ENCODE assay signal across 2 cellular contexts in the genomic region with DNA sequence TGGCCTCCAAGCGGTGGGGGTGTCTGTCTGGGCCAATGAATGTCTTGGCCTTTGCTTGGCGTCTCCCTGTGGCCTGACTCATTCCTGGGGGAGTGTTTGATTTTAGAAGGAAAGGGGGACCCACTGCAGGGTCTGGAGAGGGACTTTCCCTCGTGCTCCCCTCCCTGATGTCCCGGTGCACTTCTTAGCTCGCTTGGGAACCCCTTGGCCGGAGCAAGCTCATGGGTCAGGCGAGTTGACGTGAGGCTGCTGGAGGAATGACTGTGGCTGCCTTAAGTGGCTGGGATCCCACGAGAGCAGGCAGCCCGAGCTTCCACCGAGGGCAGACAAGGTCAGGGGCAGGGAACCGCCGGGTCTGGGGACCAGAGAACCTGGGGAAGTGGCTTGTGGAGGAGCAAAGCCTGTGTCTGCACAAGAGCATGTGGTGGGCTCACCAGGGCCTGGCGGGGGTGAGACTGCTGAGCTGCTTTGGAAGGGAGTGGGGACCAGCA.
TF ChIP-seq lines count a peak whose summit lies in the region.

No MANE protein-coding gene starts in this region.

TF ChIP-seq in SK-N-SH, 30 proteins besides CTCF, POLR2A, EP300 and RAD21 (continued from another document):
- TF ChIP-seq USF1 (IDR thresholded peaks at IDR 0.05; ENCODE audit: borderline replicate concordance, low read depth) (no peak), JUND (IDR thresholded peaks at IDR 0.05) (no peak), NFIC (IDR thresholded peaks at IDR 0.05; ENCODE audit: borderline replicate concordance) (no peak), POLR2AphosphoS5 (IDR thresholded peaks at IDR 0.05; ENCODE audit: low read depth, low read length) (no peak), PBX3 (IDR thresholded peaks at IDR 0.05) (no peak), TEAD4 (IDR thresholded peaks at IDR 0.05; ENCODE audit: borderline replicate concordance, insufficient read depth) (no peak), RFX5 (IDR thresholded peaks at IDR 0.05; ENCODE audit: low read length) (no peak), FOSL2 (IDR thresholded peaks at IDR 0.05; ENCODE audit: borderline replicate concordance, low read depth) (no peak), EZH2phosphoT487 (IDR thresholded peaks at IDR 0.05; ENCODE audit: borderline replicate concordance, low read depth) (no peak), MAX (IDR thresholded peaks at IDR 0.05; ENCODE audit: low read depth) (no peak), GATA2 (CRISPR knock-in tag; IDR thresholded peaks at IDR 0.05) (no peak), TCF12 (IDR thresholded peaks at IDR 0.05) (no peak), ZBTB33 (IDR thresholded peaks at IDR 0.05; ENCODE audit: borderline replicate concordance, low read depth) (no peak), MXI1 (IDR thresholded peaks at IDR 0.05; ENCODE audit: low read depth, low read length) (no peak), ELF1 (IDR thresholded peaks at IDR 0.05) (no peak), GABPA (IDR thresholded peaks at IDR 0.05; ENCODE audit: low read depth) (no peak), FOXJ3 (CRISPR knock-in tag; IDR thresholded peaks at IDR 0.05) (no peak), FOXM1 (IDR thresholded peaks at IDR 0.05; ENCODE audit: low read depth) (no peak)
- TF ChIP-seq, protein P1, sequence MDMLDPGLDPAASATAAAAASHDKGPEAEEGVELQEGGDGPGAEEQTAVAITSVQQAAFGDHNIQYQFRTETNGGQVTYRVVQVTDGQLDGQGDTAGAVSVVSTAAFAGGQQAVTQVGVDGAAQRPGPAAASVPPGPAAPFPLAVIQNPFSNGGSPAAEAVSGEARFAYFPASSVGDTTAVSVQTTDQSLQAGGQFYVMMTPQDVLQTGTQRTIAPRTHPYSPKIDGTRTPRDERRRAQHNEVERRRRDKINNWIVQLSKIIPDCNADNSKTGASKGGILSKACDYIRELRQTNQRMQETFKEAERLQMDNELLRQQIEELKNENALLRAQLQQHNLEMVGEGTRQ (IDR thresholded peaks at IDR 0.05; ENCODE audit: borderline replicate concordance, low read depth, low read length) = no peak

TF ChIP-seq in SK-N-SH treated with all-trans-retinoic acid at 6 μM for 48 hours, 23 proteins besides CTCF, POLR2A, EP300 and RAD21 (continued from another document):
- TF ChIP-seq, protein P2, sequence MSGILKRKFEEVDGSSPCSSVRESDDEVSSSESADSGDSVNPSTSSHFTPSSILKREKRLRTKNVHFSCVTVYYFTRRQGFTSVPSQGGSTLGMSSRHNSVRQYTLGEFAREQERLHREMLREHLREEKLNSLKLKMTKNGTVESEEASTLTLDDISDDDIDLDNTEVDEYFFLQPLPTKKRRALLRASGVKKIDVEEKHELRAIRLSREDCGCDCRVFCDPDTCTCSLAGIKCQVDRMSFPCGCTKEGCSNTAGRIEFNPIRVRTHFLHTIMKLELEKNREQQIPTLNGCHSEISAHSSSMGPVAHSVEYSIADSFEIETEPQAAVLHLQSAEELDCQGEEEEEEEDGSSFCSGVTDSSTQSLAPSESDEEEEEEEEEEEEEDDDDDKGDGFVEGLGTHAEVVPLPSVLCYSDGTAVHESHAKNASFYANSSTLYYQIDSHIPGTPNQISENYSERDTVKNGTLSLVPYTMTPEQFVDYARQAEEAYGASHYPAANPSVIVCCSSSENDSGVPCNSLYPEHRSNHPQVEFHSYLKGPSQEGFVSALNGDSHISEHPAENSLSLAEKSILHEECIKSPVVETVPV (CRISPR knock-in tag; IDR thresholded peaks at IDR 0.05) = no peak
- TF ChIP-seq ZNF8 (CRISPR knock-in tag; IDR thresholded peaks at IDR 0.05) = no peak
- TF ChIP-seq, protein P3, sequence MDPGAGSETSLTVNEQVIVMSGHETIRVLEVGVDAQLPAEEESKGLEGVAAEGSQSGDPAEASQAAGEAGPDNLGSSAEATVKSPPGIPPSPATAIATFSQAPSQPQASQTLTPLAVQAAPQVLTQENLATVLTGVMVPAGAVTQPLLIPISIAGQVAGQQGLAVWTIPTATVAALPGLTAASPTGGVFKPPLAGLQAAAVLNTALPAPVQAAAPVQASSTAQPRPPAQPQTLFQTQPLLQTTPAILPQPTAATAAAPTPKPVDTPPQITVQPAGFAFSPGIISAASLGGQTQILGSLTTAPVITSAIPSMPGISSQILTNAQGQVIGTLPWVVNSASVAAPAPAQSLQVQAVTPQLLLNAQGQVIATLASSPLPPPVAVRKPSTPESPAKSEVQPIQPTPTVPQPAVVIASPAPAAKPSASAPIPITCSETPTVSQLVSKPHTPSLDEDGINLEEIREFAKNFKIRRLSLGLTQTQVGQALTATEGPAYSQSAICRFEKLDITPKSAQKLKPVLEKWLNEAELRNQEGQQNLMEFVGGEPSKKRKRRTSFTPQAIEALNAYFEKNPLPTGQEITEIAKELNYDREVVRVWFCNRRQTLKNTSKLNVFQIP (CRISPR knock-in tag; IDR thresholded peaks at IDR 0.05; ENCODE audit: borderline replicate concordance, low read depth) = no peak
